In the genomic region with DNA sequence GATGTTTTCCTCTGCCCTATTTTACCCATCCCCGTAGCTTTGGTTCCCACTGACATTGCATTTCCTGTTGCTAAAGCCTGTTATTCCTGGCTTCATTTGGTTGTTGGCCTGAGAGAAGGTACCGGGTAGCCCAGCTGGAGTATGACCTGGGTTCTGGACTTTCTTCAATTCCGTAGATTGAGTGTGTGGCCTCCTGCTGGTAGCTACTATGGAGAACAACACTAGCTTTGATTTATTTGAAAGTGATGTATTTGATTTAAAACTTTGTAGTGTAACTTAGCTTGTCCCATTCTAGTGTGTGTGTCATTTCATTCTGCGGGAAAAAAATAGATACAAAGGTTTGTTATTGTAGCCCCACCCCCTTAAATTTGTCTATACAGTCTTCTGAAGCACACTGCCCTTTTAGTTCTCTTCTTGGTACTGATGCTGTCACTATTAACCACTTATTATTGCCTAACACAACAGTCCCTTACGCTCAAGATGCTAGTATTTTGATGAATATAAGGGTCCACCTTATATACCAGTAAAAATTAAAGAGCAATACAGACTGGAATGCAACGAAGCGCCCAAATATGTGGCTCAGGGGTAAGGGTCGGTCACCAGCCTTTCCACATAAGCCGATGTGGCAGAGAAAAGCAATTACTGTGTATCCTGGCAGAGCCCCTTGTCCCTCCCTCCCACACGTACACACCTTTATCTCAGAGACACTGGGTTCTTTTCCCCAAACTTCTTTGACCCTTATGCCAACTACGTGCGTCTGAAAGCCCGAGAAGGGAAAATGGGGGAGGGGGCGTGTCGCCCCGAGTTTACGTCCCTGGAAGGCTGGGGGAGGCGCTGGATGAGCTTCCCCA, we compare ENCODE assay signal across 1 cellular context.
TF ChIP-seq lines count a peak whose summit lies in the region.

No MANE protein-coding gene starts in this region.

TF ChIP-seq in K562, 482 proteins besides CTCF, POLR2A, EP300 and RAD21 (continued from another document and continues in another):
- TF ChIP-seq CUX1 (CRISPR knock-in tag; IDR thresholded peaks at IDR 0.05) (peak; percentile 71; the same call in 1 of the 2 replicates), NONO (IDR thresholded peaks at IDR 0.05; ENCODE audit: low read depth in 2 of 2, low read length in 1 of 2) (0 out of 4 replicates have a peak, but pooled peaks of 1 of the 2 experiments have one; percentile 56), SP1 (CRISPR knock-in tag; IDR thresholded peaks at IDR 0.05) (0 out of 2 replicates have a peak, but pooled peaks have one; percentile 6), PML (IDR thresholded peaks at IDR 0.05; ENCODE audit: low read length) (peak; percentile 55; the same call in 1 of the 2 replicates), SNRNP70 (optimal IDR thresholded peaks at IDR 0.05; ENCODE audit: low read depth, low read length) (peak; percentile 48), PBX2 (CRISPR knock-in tag; IDR thresholded peaks at IDR 0.05; ENCODE audit: low read depth) (no peak), PBX2 (tag; conservative IDR thresholded peaks at IDR 0.05; ENCODE audit: low read depth) (peak; percentile 51), HCFC1 (IDR thresholded peaks at IDR 0.05; ENCODE audit: low read depth, low read length) (no peak), CEBPB (tag; IDR thresholded peaks at IDR 0.05) (peak; percentile 71), GATA2 (CRISPR knock-in tag; IDR thresholded peaks at IDR 0.05) (no peak), MEF2D (tag; conservative IDR thresholded peaks at IDR 0.05; ENCODE audit: low read depth) (no peak), NCOR1 (IDR thresholded peaks at IDR 0.05) (0 out of 2 replicates have a peak, but pooled peaks have one; percentile 13), CBX1 (IDR thresholded peaks at IDR 0.05; ENCODE audit: low read depth) (peak; percentile 93; the same call in 1 of the 2 replicates), BRD9 (IDR thresholded peaks at IDR 0.05; ENCODE audit: low read depth, partially characterized antibody) (no peak), BCLAF1 (IDR thresholded peaks at IDR 0.05; ENCODE audit: borderline replicate concordance in 1 of 2, control insufficient read depth in 1 of 2, low read depth in 2 of 2, low read length in 1 of 2) (0 out of 4 replicates have a peak, but pooled peaks of 1 of the 2 experiments have one; percentile 11), RBBP5 (IDR thresholded peaks at IDR 0.05; ENCODE audit: borderline replicate concordance, insufficient read depth, low read length, poor library complexity, severe bottlenecking) (no peak), ID3 (CRISPR knock-in tag; IDR thresholded peaks at IDR 0.05) (no peak), ID3 (tag; IDR thresholded peaks at IDR 0.05) (0 out of 2 replicates have a peak, but pooled peaks have one; percentile 33), GTF2E2 (tag; IDR thresholded peaks at IDR 0.05) (0 out of 2 replicates have a peak, but pooled peaks have one; percentile 3), HDAC3 (IDR thresholded peaks at IDR 0.05; ENCODE audit: borderline replicate concordance, partially characterized antibody) (peak; percentile 39), ESRRB (CRISPR knock-in tag; IDR thresholded peaks at IDR 0.05; ENCODE audit: borderline replicate concordance) (no peak), POLR2AphosphoS2 (IDR thresholded peaks at IDR 0.05; ENCODE audit: low read length) (peak; percentile 97), ZNF444 (CRISPR knock-in tag; IDR thresholded peaks at IDR 0.05) (peak; percentile 59; the same call in 1 of the 2 replicates), SUPT5H (IDR thresholded peaks at IDR 0.05) (no peak), ZNF778 (CRISPR knock-in tag; IDR thresholded peaks at IDR 0.05) (no peak), NCOA1 (IDR thresholded peaks at IDR 0.05; ENCODE audit: low read depth) (no peak), CSDE1 (IDR thresholded peaks at IDR 0.05) (0 out of 4 replicates have a peak, but pooled peaks of 1 of the 2 experiments have one; percentile 38), ZNF57 (CRISPR knock-in tag; IDR thresholded peaks at IDR 0.05) (peak; percentile 70; the same call in 1 of the 2 replicates), MTA1 (IDR thresholded peaks at IDR 0.05; ENCODE audit: borderline replicate concordance) (peak; percentile 46; the same call in 1 of the 2 replicates), YY1 (IDR thresholded peaks at IDR 0.05; ENCODE audit: borderline replicate concordance in 1 of 3, control insufficient read depth in 1 of 3, extremely low read depth in 1 of 3, insufficient read depth in 3 of 3, insufficient read length in 1 of 3, insufficient replicate concordance in 2 of 3, low read depth in 1 of 3, low read length in 2 of 3) (peak in 1 of 3 experiments; percentile 50), SMAD4 (CRISPR knock-in tag; conservative IDR thresholded peaks at IDR 0.05) (no peak), CREM (IDR thresholded peaks at IDR 0.05; ENCODE audit: low read depth) (peak; percentile 79)
- TF ChIP-seq, protein P1, sequence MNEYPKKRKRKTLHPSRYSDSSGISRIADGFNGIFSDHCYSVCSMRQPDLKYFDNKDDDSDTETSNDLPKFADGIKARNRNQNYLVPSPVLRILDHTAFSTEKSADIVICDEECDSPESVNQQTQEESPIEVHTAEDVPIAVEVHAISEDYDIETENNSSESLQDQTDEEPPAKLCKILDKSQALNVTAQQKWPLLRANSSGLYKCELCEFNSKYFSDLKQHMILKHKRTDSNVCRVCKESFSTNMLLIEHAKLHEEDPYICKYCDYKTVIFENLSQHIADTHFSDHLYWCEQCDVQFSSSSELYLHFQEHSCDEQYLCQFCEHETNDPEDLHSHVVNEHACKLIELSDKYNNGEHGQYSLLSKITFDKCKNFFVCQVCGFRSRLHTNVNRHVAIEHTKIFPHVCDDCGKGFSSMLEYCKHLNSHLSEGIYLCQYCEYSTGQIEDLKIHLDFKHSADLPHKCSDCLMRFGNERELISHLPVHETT (CRISPR knock-in tag; conservative IDR thresholded peaks at IDR 0.05 in 1 of 2, IDR thresholded peaks at IDR 0.05 in 1 of 2): no peak
- TF ChIP-seq, protein P2, sequence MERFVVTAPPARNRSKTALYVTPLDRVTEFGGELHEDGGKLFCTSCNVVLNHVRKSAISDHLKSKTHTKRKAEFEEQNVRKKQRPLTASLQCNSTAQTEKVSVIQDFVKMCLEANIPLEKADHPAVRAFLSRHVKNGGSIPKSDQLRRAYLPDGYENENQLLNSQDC (CRISPR knock-in tag; IDR thresholded peaks at IDR 0.05): 0 out of 2 replicates have a peak, but pooled peaks have one; percentile 53
- TF ChIP-seq, protein P3, sequence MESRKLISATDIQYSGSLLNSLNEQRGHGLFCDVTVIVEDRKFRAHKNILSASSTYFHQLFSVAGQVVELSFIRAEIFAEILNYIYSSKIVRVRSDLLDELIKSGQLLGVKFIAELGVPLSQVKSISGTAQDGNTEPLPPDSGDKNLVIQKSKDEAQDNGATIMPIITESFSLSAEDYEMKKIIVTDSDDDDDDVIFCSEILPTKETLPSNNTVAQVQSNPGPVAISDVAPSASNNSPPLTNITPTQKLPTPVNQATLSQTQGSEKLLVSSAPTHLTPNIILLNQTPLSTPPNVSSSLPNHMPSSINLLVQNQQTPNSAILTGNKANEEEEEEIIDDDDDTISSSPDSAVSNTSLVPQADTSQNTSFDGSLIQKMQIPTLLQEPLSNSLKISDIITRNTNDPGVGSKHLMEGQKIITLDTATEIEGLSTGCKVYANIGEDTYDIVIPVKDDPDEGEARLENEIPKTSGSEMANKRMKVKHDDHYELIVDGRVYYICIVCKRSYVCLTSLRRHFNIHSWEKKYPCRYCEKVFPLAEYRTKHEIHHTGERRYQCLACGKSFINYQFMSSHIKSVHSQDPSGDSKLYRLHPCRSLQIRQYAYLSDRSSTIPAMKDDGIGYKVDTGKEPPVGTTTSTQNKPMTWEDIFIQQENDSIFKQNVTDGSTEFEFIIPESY (CRISPR knock-in tag; IDR thresholded peaks at IDR 0.05): no peak; the same call in 1 of the 2 replicates
- TF ChIP-seq, protein P4, sequence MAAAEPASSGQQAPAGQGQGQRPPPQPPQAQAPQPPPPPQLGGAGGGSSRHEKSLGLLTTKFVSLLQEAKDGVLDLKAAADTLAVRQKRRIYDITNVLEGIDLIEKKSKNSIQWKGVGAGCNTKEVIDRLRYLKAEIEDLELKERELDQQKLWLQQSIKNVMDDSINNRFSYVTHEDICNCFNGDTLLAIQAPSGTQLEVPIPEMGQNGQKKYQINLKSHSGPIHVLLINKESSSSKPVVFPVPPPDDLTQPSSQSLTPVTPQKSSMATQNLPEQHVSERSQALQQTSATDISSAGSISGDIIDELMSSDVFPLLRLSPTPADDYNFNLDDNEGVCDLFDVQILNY (CRISPR knock-in tag; IDR thresholded peaks at IDR 0.05): no peak
